In the genomic region with DNA sequence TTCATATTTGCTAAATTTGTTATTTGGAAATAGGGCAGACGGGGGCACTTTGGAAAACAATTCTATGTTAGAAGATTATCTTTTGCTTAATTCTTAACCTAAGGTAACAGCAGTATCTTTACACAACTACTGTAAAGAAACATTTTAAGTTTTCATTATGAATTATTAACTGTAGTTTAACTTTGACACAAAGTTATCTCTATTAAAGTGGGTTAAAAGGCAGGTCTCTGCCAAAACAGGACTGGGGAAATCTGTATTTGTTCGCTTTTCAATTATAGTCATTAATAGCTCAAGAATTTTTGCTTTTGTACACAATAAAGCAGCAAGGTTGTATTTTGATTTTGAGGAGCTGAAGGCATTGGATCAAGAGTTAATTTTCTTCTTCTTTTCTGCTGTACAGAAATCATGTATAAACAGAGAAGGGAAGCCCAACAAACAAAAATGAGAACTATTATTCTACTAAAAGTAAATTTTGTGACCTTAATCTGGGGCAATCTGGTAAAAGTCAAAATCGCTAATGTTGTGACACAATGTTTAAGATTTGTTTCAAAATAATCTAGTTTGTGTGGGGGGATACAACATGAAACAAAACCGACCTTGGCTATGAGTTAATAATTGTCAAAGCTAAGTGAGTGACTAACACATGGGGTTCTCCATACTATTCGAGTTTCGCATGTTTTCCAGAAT, we compare ENCODE assay signal across 11 cellular contexts. TPM values are rescaled to one million over a fixed set of nuclear protein-coding genes. Genes with fewer than 3 reads are reported as not detected.
DNase-seq lines count a peak whose midpoint lies in the region; ATAC-seq and TF ChIP-seq lines count a peak whose summit lies in the region.
"Had no signal": no experiment of that assay in that cellular context is flagged by ENCODE, and none has a peak within 500 bp of the region (broad histone marks: within the 10 kb centered on the region; RNA-seq: fewer than 3 reads in every experiment).

No MANE protein-coding gene starts in this region.

- H3K27me3 ChIP-seq in liver (ENCODE audit: control insufficient read depth in 4 of 4, insufficient read depth in 4 of 4, low read length in 3 of 4) (no peaks in the 10 kb centered on the region), upper lobe of right lung (no peaks in the 10 kb centered on the region)

- peaks cover 29% of the 10 kb centered on the region for H3K36me3 Mint-ChIP-seq in stimulated activated naive CD8-positive, alpha-beta T cell treated with anti-CD3 and anti-CD28 coated beads, Interleukin-15, Interleukin-2, amounts not matched to agents 100 ng/mL and 50 ng/mL, for 24 hours (ENCODE audit: low read depth)
- H3K36me3 Mint-ChIP-seq in activated T-helper 1 cell treated with anti-CD3 and anti-CD28 coated beads, Interleukin-12 subunit alpha, Interleukin-12 subunit beta, Interleukin-2, Interleukin-4 antibody, amounts not matched to agents 30 ng/mL and 10 ng/mL and 1 ng/mL, durations not matched to agents 14 hours and 24 hours and 36 hours (ENCODE audit: low read depth) = peaks cover 22% of the 10 kb centered on the region

- TF ChIP-seq CTCF in liver (IDR thresholded peaks at IDR 0.05; ENCODE audit: low read depth, low read length, missing input control) (no peak), upper lobe of right lung (IDR thresholded peaks at IDR 0.05) (no peak)

- peak overlapping the region; percentile 92 for H3K4me3 Mint-ChIP-seq in stimulated activated naive CD8-positive, alpha-beta T cell treated with anti-CD3 and anti-CD28 coated beads, Interleukin-15, Interleukin-2, amounts not matched to agents 100 ng/mL and 50 ng/mL, for 24 hours
- peak overlapping the region; percentile 89 for H3K4me3 Mint-ChIP-seq in activated T-helper 1 cell treated with anti-CD3 and anti-CD28 coated beads, Interleukin-12 subunit alpha, Interleukin-12 subunit beta, Interleukin-2, Interleukin-4 antibody, amounts not matched to agents 30 ng/mL and 10 ng/mL and 1 ng/mL, durations not matched to agents 14 hours and 24 hours and 36 hours

- intact Hi-C loops in activated T-helper 1 cell treated with anti-CD3 and anti-CD28 coated beads, Interleukin-12 subunit alpha, Interleukin-12 subunit beta, Interleukin-2, Interleukin-4 antibody, amounts not matched to agents 30 ng/mL and 10 ng/mL and 1 ng/mL, durations not matched to agents 14 hours and 24 hours and 36 hours (cut with micrococcal nuclease) = loop anchor here (5.0 to 10.0 kb wide), 4 partner anchors 263 to 927 kb away; a partner anchor contains a TSS
- intact Hi-C loops in upper lobe of right lung (cut with DNase I) = no loop called here

- H3K4me3 ChIP-seq in liver (ENCODE audit: low read depth in 1 of 3, low read length in 3 of 3) = peak overlapping the region in 2 of 3 donors; percentile 33 to 92
- no peak overlapping the region for H3K4me3 ChIP-seq in upper lobe of right lung

- no peak for TF ChIP-seq RAD21 in liver (IDR thresholded peaks at IDR 0.05)

- peaks cover 2% of the 10 kb centered on the region for H3K27me3 Mint-ChIP-seq in stimulated activated naive CD8-positive, alpha-beta T cell treated with anti-CD3 and anti-CD28 coated beads, Interleukin-15, Interleukin-2, amounts not matched to agents 100 ng/mL and 50 ng/mL, for 24 hours
- peaks cover 2% of the 10 kb centered on the region for H3K27me3 Mint-ChIP-seq in activated T-helper 1 cell treated with anti-CD3 and anti-CD28 coated beads, Interleukin-12 subunit alpha, Interleukin-12 subunit beta, Interleukin-2, Interleukin-4 antibody, amounts not matched to agents 30 ng/mL and 10 ng/mL and 1 ng/mL, durations not matched to agents 14 hours and 24 hours and 36 hours (ENCODE audit: insufficient read depth)

- H3K27ac Mint-ChIP-seq in stimulated activated naive CD8-positive, alpha-beta T cell treated with anti-CD3 and anti-CD28 coated beads, Interleukin-15, Interleukin-2, amounts not matched to agents 100 ng/mL and 50 ng/mL, for 24 hours = peak overlapping the region; percentile 65
- no peak overlapping the region for H3K27ac Mint-ChIP-seq in activated T-helper 1 cell treated with anti-CD3 and anti-CD28 coated beads, Interleukin-12 subunit alpha, Interleukin-12 subunit beta, Interleukin-2, Interleukin-4 antibody, amounts not matched to agents 30 ng/mL and 10 ng/mL and 1 ng/mL, durations not matched to agents 14 hours and 24 hours and 36 hours

- 33% methylated on average over 6 of the region's 6 CpGs for WGBS in liver

- H3K9me3 ChIP-seq in liver (ENCODE audit: control insufficient read depth in 4 of 4, low read length in 3 of 4) (no peaks in the 10 kb centered on the region), upper lobe of right lung (no peaks in the 10 kb centered on the region)

- peaks cover 63% of the 10 kb centered on the region for H3K4me1 Mint-ChIP-seq in stimulated activated naive CD8-positive, alpha-beta T cell treated with anti-CD3 and anti-CD28 coated beads, Interleukin-15, Interleukin-2, amounts not matched to agents 100 ng/mL and 50 ng/mL, for 24 hours (ENCODE audit: low read depth)
- peaks cover 62% of the 10 kb centered on the region for H3K4me1 Mint-ChIP-seq in activated T-helper 1 cell treated with anti-CD3 and anti-CD28 coated beads, Interleukin-12 subunit alpha, Interleukin-12 subunit beta, Interleukin-2, Interleukin-4 antibody, amounts not matched to agents 30 ng/mL and 10 ng/mL and 1 ng/mL, durations not matched to agents 14 hours and 24 hours and 36 hours (ENCODE audit: low read depth)

- no peak for ATAC-seq in stimulated activated naive CD8-positive, alpha-beta T cell treated with anti-CD3 and anti-CD28 coated beads, Interleukin-15, Interleukin-2, amounts not matched to agents 100 U/mL and 50 U/mL, for 24 hours
- no peak for ATAC-seq in upper lobe of right lung

- H3K36me3 ChIP-seq in liver (ENCODE audit: control insufficient read depth in 4 of 4, insufficient read depth in 3 of 4, low read depth in 1 of 4, low read length in 3 of 4) (peaks cover 0 to 2% (median 0%) of the 10 kb centered on the region in 4 donors), upper lobe of right lung (peaks cover 7% of the 10 kb centered on the region)

- H3K9me3 Mint-ChIP-seq in stimulated activated naive CD8-positive, alpha-beta T cell treated with anti-CD3 and anti-CD28 coated beads, Interleukin-15, Interleukin-2, amounts not matched to agents 100 ng/mL and 50 ng/mL, for 24 hours = no peaks in the 10 kb centered on the region
- H3K9me3 Mint-ChIP-seq in activated T-helper 1 cell treated with anti-CD3 and anti-CD28 coated beads, Interleukin-12 subunit alpha, Interleukin-12 subunit beta, Interleukin-2, Interleukin-4 antibody, amounts not matched to agents 30 ng/mL and 10 ng/mL and 1 ng/mL, durations not matched to agents 14 hours and 24 hours and 36 hours = no peaks in the 10 kb centered on the region

- H3K9ac ChIP-seq in liver (ENCODE audit: low read depth in 1 of 2, low read length in 2 of 2) = peak overlapping the region; percentile 85 to 92

- H3K27ac ChIP-seq in liver (ENCODE audit: low read depth in 1 of 2, low read length in 2 of 2) (peak overlapping the region; percentile 84 to 95), upper lobe of right lung (no peak overlapping the region)

- DNase-seq in stimulated activated naive CD8-positive, alpha-beta T cell treated with anti-CD3 and anti-CD28 coated beads, Interleukin-15, Interleukin-2, amounts not matched to agents 100 U/mL and 50 U/mL, for 24 hours = no peak
- no peak for DNase-seq in activated T-helper 1 cell treated with anti-CD3 and anti-CD28 coated beads, Interleukin-12 subunit alpha, Interleukin-12 subunit beta, Interleukin-2, Interleukin-4 antibody, amounts not matched to agents 30 ng/mL and 10 ng/mL and 1 ng/mL, durations not matched to agents 14 hours and 24 hours and 36 hours (ENCODE audit: low spot score)
- DNase-seq in upper lobe of right lung (no peak), dermis blood vessel endothelial cell (no peak), activated gamma-delta T cell treated with Interleukin-2 at 50 U/mL for 16 hours (no peak)
- DNase-seq in stimulated activated naive CD4-positive, alpha-beta T cell (lab: John Stamatoyannopoulos, UW) = no peak
- DNase-seq: activated CD8-positive, alpha-beta memory T cell treated with anti-CD3 and anti-CD28 coated beads, Interleukin-2, amount 50 U/mL, for 48 hours; C1 segment of cervical spinal cord; NCI-H1417 had no signal

- peaks cover 18 to 43% (median 24%) of the 10 kb centered on the region in 4 donors for H3K4me1 ChIP-seq in liver (ENCODE audit: control insufficient read depth in 4 of 4, insufficient read depth in 4 of 4, low read length in 3 of 4)
- H3K4me1 ChIP-seq in upper lobe of right lung = peaks cover 45% of the 10 kb centered on the region

TF ChIP-seq in liver, 16 proteins besides CTCF, POLR2A, EP300 and RAD21 (continues in another document):
- TF ChIP-seq JUND (IDR thresholded peaks at IDR 0.05) (peak in 1 of 2 donors; percentile 50), YY1 (IDR thresholded peaks at IDR 0.05) (peak; percentile 41), FOXA2 (IDR thresholded peaks at IDR 0.05) (no peak)

RNA-seq across cellular contexts. Expression of a gene that starts 2.9 kb away (rescaled TPM):
- total RNA-seq in activated T-helper 1 cell treated with anti-CD3 and anti-CD28 coated beads, Interleukin-12 subunit alpha, Interleukin-12 subunit beta, Interleukin-2, Interleukin-4 antibody, amounts not matched to agents 30 ng/mL and 10 ng/mL and 1 ng/mL, durations not matched to agents 14 hours and 24 hours and 36 hours = 70.7 and 71.1 TPM in 2 replicates
- total RNA-seq in liver = 10 to 100 TPM; 59.4 to 89.2 TPM
- polyA plus RNA-seq in liver = 10 to 100 TPM; 53.5 to 71.0 TPM
- total RNA-seq in upper lobe of right lung = 76.0 TPM
- total RNA-seq in dermis blood vessel endothelial cell = 51.1 and 102 TPM in 2 replicates

RNA-seq across cellular contexts. Expression of a gene that starts 34.0 kb away (rescaled TPM):
- total RNA-seq in activated T-helper 1 cell treated with anti-CD3 and anti-CD28 coated beads, Interleukin-12 subunit alpha, Interleukin-12 subunit beta, Interleukin-2, Interleukin-4 antibody, amounts not matched to agents 30 ng/mL and 10 ng/mL and 1 ng/mL, durations not matched to agents 14 hours and 24 hours and 36 hours = 53.1 and 57.4 TPM in 2 replicates
- 10 to 100 TPM; 13.8 to 16.0 TPM for total RNA-seq in liver
- 10 to 100 TPM in 1 of 2 donors, 1 to 10 TPM in 1; 8.8 to 12.1 TPM for polyA plus RNA-seq in liver
- total RNA-seq in upper lobe of right lung = 25.9 TPM
- 31.0 and 31.1 TPM in 2 replicates for total RNA-seq in dermis blood vessel endothelial cell
